21 cellular contexts compared by ENCODE assay signal in the genomic region with DNA sequence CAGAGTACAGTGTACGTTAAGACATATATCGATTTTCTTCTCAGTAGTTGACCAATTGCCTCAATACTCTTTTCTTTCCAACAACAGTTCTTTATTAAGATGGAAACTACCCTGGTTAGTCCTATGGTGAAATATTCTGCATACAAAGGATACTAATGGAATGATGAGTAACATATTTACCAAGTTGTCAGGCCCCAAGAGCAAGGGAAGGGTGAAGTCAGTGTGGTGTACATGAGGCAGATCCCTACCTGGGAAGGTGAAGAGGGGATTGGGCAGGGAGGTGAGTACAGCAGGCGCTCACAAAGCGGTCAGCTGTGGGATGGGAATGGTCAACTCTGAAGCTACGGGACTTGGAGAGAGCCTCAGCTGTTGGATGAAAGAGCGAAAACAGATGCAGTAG. TPM values are rescaled to one million over a fixed set of nuclear protein-coding genes. Genes with fewer than 3 reads are reported as not detected.
DNase-seq lines count a peak whose midpoint lies in the region; ATAC-seq, FAIRE-seq and TF ChIP-seq lines count a peak whose summit lies in the region.
"Had no signal": no experiment of that assay in that cellular context is flagged by ENCODE, and none has a peak within 500 bp of the region (broad histone marks: within the 10 kb centered on the region; RNA-seq: fewer than 3 reads in every experiment).

No MANE protein-coding gene starts in this region.

- no peak for TF ChIP-seq CTCF in DND-41 (IDR thresholded peaks at IDR 0.05; ENCODE audit: borderline replicate concordance, extremely low read depth, low read length, poor library complexity, severe bottlenecking)
- TF ChIP-seq CTCF in bronchial epithelial cell (IDR thresholded peaks at IDR 0.05; ENCODE audit: insufficient read depth, low read length, severe bottlenecking) = no peak
- TF ChIP-seq CTCF in glutamatergic neuron (IDR thresholded peaks at IDR 0.05; ENCODE audit: partially characterized antibody, unreplicated experiment) = no peak

- H3K4me1 Mint-ChIP-seq in glutamatergic neuron (ENCODE audit: low read depth, unreplicated experiment) = peaks cover 5% of the 10 kb centered on the region

- no peaks in the 10 kb centered on the region for H3K27me3 ChIP-seq in DND-41 (ENCODE audit: insufficient read depth, low read length, poor library complexity)
- H3K27me3 ChIP-seq in bronchial epithelial cell (ENCODE audit: control insufficient read depth, insufficient read depth, low read length) = no peaks in the 10 kb centered on the region

- H3K4me1 ChIP-seq in DND-41 (ENCODE audit: insufficient read depth, low read length) = no peaks in the 10 kb centered on the region

- H3K4me3 ChIP-seq in DND-41 (ENCODE audit: low read depth in 1 of 2, low read length in 2 of 2) = no peak overlapping the region
- H3K4me3 ChIP-seq in bronchial epithelial cell (ENCODE audit: low read depth, low read length) = no peak overlapping the region
- H3K4me3 ChIP-seq: GM12878 had no signal

- H3K36me3 Mint-ChIP-seq in glutamatergic neuron (ENCODE audit: unreplicated experiment) = no peaks in the 10 kb centered on the region

- peaks cover 9% of the 10 kb centered on the region for H3K9me3 ChIP-seq in DND-41 (ENCODE audit: insufficient read depth, low read length, severe bottlenecking)

- FAIRE-seq in bronchial epithelial cell (lab: Jason Lieb, UNC) = no peak
- FAIRE-seq: GM12878 had no signal

- H2AFZ ChIP-seq in DND-41 (ENCODE audit: low read depth, low read length) = 0 out of 2 replicates have a peak overlapping the region, but pooled peaks have one; percentile 33

- ATAC-seq in DND-41 (ENCODE audit: insufficient read depth, low read depth) = no peak
- ATAC-seq in sciatic nerve = peak; percentile 36
- ATAC-seq in GM21526 (IDR thresholded peaks at IDR 0.05; ENCODE audit: low FRiP score, unreplicated experiment) = no peak
- no peak for ATAC-seq in HG03442 (IDR thresholded peaks at IDR 0.05; ENCODE audit: unreplicated experiment)
- ATAC-seq: GM12878 had no signal

- DNase-seq in DND-41 (no peak), bronchial epithelial cell (ENCODE audit: low read depth) (peak; percentile 66), glutamatergic neuron (no peak), sciatic nerve (ENCODE audit: low spot score) (no peak), NCI-H2227 treated with DMSO at 0.1 percent for 48 hours (lab: John Stamatoyannopoulos, UW) (no peak)
- DNase-seq: ACHN, DMS153, GF-D8, GOT3, KG1, MV-4-11, NCI-H1417, NCI-H187, NCI-H2107, NCI-H510A treated with DMSO at 0.1 percent for 48 hours, NCI-H774, OCI-M1, SIG-M5 had no signal

- H3K27ac ChIP-seq in DND-41 (ENCODE audit: low read length) = no peak overlapping the region

- no peaks in the 10 kb centered on the region for H3K9me3 Mint-ChIP-seq in glutamatergic neuron (ENCODE audit: unreplicated experiment)

- intact Hi-C loops in sciatic nerve (cut with DNase I) = no loop called here

- H3K27ac Mint-ChIP-seq in glutamatergic neuron (ENCODE audit: unreplicated experiment) = peak overlapping the region; percentile 65

- no peaks in the 10 kb centered on the region for H4K20me1 ChIP-seq in DND-41 (ENCODE audit: insufficient read depth, low read length)

- H3K79me2 ChIP-seq in DND-41 (ENCODE audit: insufficient read depth, low read length) = no peaks in the 10 kb centered on the region

- no peak overlapping the region for H3K4me2 ChIP-seq in DND-41 (ENCODE audit: insufficient read depth, low read length)

- no peak overlapping the region for H3K4me3 Mint-ChIP-seq in glutamatergic neuron (ENCODE audit: unreplicated experiment)

- no peaks in the 10 kb centered on the region for H3K36me3 ChIP-seq in DND-41 (ENCODE audit: insufficient read depth, low read length)
- no peaks in the 10 kb centered on the region for H3K36me3 ChIP-seq in bronchial epithelial cell (ENCODE audit: control insufficient read depth, insufficient read depth, low read length)

- peaks cover 2% of the 10 kb centered on the region for H3K27me3 Mint-ChIP-seq in glutamatergic neuron (ENCODE audit: unreplicated experiment)

- no peak overlapping the region for H3K9ac ChIP-seq in DND-41 (ENCODE audit: low read depth, low read length)

RNA-seq across cellular contexts. Expression of a gene that starts 29.7 kb away (rescaled TPM):
- total RNA-seq in bronchial epithelial cell (118 and 127 TPM in 2 replicates), glutamatergic neuron (ENCODE audit: unreplicated experiment) (19.4 TPM), sciatic nerve (80.5 TPM)
